18 cellular contexts compared by ENCODE assay signal in genomic region chr2:8174641-8175257, GRCh38.
DNase-seq lines count a peak whose midpoint lies in the region; ATAC-seq, FAIRE-seq and TF ChIP-seq lines count a peak whose summit lies in the region.
"Had no signal": no experiment of that assay in that cellular context is flagged by ENCODE, and none has a peak within 500 bp of the region (broad histone marks: within the 10 kb centered on the region; RNA-seq: fewer than 3 reads in every experiment).

No MANE protein-coding gene starts in this region.

- no peak overlapping the region for H2BK15ac ChIP-seq in mesendoderm (replicated peaks; ENCODE audit: low read depth)

- no peak overlapping the region for H3K4me2 ChIP-seq in mesendoderm (ENCODE audit: low read length)
- H3K4me2 ChIP-seq: BLaER1 had no signal

- H3K9ac ChIP-seq in mesendoderm (ENCODE audit: low read length), result no peak overlapping the region
- H3K9ac ChIP-seq: BLaER1 had no signal

- no peak overlapping the region for H3K18ac ChIP-seq in mesendoderm (ENCODE audit: low read length)

- H3K36me3 ChIP-seq in pancreas (no peaks in the 10 kb centered on the region), mesendoderm (ENCODE audit: control insufficient read depth, insufficient read depth, low read length) (no peaks in the 10 kb centered on the region)
- H3K36me3 ChIP-seq: BLaER1, gastrocnemius medialis had no signal

- H3K79me1 ChIP-seq in mesendoderm (ENCODE audit: low read length), result no peaks in the 10 kb centered on the region

- FAIRE-seq in pancreas (lab: Jason Lieb, UNC), result peak; percentile 34
- FAIRE-seq: colon had no signal

- no peak overlapping the region for H3K56ac ChIP-seq in mesendoderm (ENCODE audit: low read length)

- no peak for TF ChIP-seq CTCF in epithelial cell of proximal tubule (conservative IDR thresholded peaks at IDR 0.05; ENCODE audit: low read depth, low read length)
- TF ChIP-seq CTCF in pancreas (IDR thresholded peaks at IDR 0.05), result no peak

- H4K5ac ChIP-seq in mesendoderm (ENCODE audit: low read length), result no peak overlapping the region

- no peaks in the 10 kb centered on the region for H3K27me3 ChIP-seq in pancreas
- H3K27me3 ChIP-seq in mesendoderm (ENCODE audit: insufficient read depth, low read length, poor library complexity), result no peaks in the 10 kb centered on the region
- H3K27me3 ChIP-seq: BLaER1, gastrocnemius medialis had no signal

- no peaks in the 10 kb centered on the region for H3K9me3 ChIP-seq in pancreas
- H3K9me3 ChIP-seq: BLaER1, gastrocnemius medialis had no signal

- H3K4me3 ChIP-seq in epithelial cell of proximal tubule (ENCODE audit: low read depth, low read length) (no peak overlapping the region), pancreas (no peak overlapping the region), mesendoderm (ENCODE audit: low read length) (no peak overlapping the region)
- H3K4me3 ChIP-seq: BLaER1, gastrocnemius medialis had no signal

- H3K27ac ChIP-seq in pancreas (no peak overlapping the region), mesendoderm (ENCODE audit: low read depth, low read length) (no peak overlapping the region)
- H3K27ac ChIP-seq: BLaER1, gastrocnemius medialis had no signal

- H2BK120ac ChIP-seq in mesendoderm (ENCODE audit: low read depth, low read length), result no peak overlapping the region

- WGBS in pancreas, 2 donors, result 82 to 90% methylated on average over 6 of the region's 6 CpGs
- no CpG with 5 or more reads among the region's 6 CpGs for WGBS in mesendoderm (ENCODE audit: extremely low coverage, insufficient coverage, low lambda C conversion rate)

- DNase-seq in ACHN, result peak; percentile 62
- peak; percentile 27 for DNase-seq in HK-2 (ENCODE audit: unreplicated experiment)
- peak; percentile 52 for DNase-seq in epithelial cell of proximal tubule (ENCODE audit: low read depth)
- no peak for DNase-seq in pancreas
- no peak for DNase-seq in mesendoderm
- DNase-seq in NCI-H2029 (lab: John Stamatoyannopoulos, UW), result no peak
- DNase-seq: activated CD4-positive, alpha-beta T cell treated with anti-CD3 and anti-CD28 coated beads, Interleukin-2, amount 50 U/mL, for 4 hours; activated CD4-positive, CD25-positive, alpha-beta regulatory T cell; effector memory CD4-positive, alpha-beta T cell; gastrocnemius medialis; hypothalamus; NCI-H2081; stimulated activated CD8-positive, alpha-beta memory T cell treated with anti-CD3 and anti-CD28 coated beads, Interleukin-4, amount 100 ng/mL, for 48 hours had no signal

- H2AK5ac ChIP-seq in mesendoderm (ENCODE audit: low read length), result no peak overlapping the region

- H3K4ac ChIP-seq in mesendoderm (ENCODE audit: low read depth, low read length), result no peak overlapping the region

- no peak overlapping the region for H4K8ac ChIP-seq in mesendoderm (ENCODE audit: low read depth, low read length)

- intact Hi-C loops in pancreas (cut with DNase I), result no loop called here

- no peak for ATAC-seq in pancreas
- no peak for ATAC-seq in HG03432 (IDR thresholded peaks at IDR 0.05; ENCODE audit: unreplicated experiment)
- ATAC-seq in HG02981 (IDR thresholded peaks at IDR 0.05; ENCODE audit: unreplicated experiment), result no peak
- ATAC-seq: esophagus mucosa, gastrocnemius medialis had no signal

- no peak overlapping the region for H2BK5ac ChIP-seq in mesendoderm (ENCODE audit: low read length)

- H3K79me2 ChIP-seq in mesendoderm (ENCODE audit: control insufficient read depth, insufficient read depth, low read length), result no peaks in the 10 kb centered on the region

- in situ Hi-C loops in ACHN (cut with HindIII; ENCODE audit: low pct_ligation_motif_present, low pct_unique_long_range_greater_than_20kb, low sequenced_read_pairs), result no loop called here

- H3K4me1 ChIP-seq in pancreas (no peaks in the 10 kb centered on the region), mesendoderm (ENCODE audit: control insufficient read depth, low read depth, low read length) (peaks cover 5% of the 10 kb centered on the region)
- H3K4me1 ChIP-seq: gastrocnemius medialis had no signal

- no peak overlapping the region for H3K23ac ChIP-seq in mesendoderm (ENCODE audit: low read length)

Comparison
In these comparisons a context has a peak if more than half of its experiments do, and no peak if none do; other contexts are left out.
1. DNase-seq: peak in ACHN (single experiment), HK-2 (single experiment) and epithelial cell of proximal tubule (single experiment); none in pancreas (0 of 6), mesendoderm (single experiment) and NCI-H2029 (single experiment).